Comparison of ENCODE assay signal across 8 cellular contexts in the genomic region with DNA sequence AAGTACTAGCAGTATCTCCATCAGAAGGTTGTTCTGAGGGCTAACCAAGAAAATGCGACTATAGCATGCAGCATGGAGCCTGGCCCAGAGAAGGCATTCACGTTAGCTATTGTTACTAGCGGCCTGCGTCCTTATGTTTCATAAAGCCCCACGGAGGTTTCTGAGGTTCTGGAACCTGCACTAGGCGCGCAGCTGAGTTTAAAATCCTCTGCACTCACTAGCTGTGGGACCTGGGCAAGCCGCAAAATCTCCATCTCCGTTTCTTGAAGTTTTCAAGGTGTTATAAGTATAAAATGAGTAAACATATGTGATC. TPM values are rescaled to one million over a fixed set of nuclear protein-coding genes. Genes with fewer than 3 reads are reported as not detected.
A peak's percentile ranks its signal among the peaks of the same experiment; 100 is the strongest.
DNase-seq lines count a peak whose midpoint lies in the region; ATAC-seq and TF ChIP-seq lines count a peak whose summit lies in the region.

No MANE protein-coding gene starts in this region.

- CTCF ChIA-PET in AG04450 (lab: Charles Lee), result interaction anchor here (0.6 to 1.4 kb wide), 3 partner anchors 36 to 321 kb away, joined by 3 to 6 read pairs (median 5); no protein-coding TSS in a partner anchor

- in situ Hi-C loops in GM23248 (cut with MboI), result no loop called here

- H2AFZ ChIP-seq in GM23248, result peak overlapping the region; percentile 100

- no peaks in the 10 kb centered on the region for H3K36me3 Mint-ChIP-seq in activated naive CD8-positive, alpha-beta T cell
- peaks cover 18% of the 10 kb centered on the region for H3K36me3 Mint-ChIP-seq in stimulated activated memory B cell treated with anti-CD40 and anti-IgM and Interleukin-4, amounts not matched to agents 10 μg/mL and 1 μg/mL and 100 μg/mL, for 72 hours

- no peaks in the 10 kb centered on the region for H4K20me1 ChIP-seq in GM23248 (ENCODE audit: insufficient read depth)

- H3K4me1 Mint-ChIP-seq in activated naive CD8-positive, alpha-beta T cell (ENCODE audit: low read depth), result peaks cover 38% of the 10 kb centered on the region
- H3K4me1 Mint-ChIP-seq in stimulated activated memory B cell treated with anti-CD40 and anti-IgM and Interleukin-4, amounts not matched to agents 10 μg/mL and 1 μg/mL and 100 μg/mL, for 72 hours, result peaks cover 49% of the 10 kb centered on the region

- DNase-seq in AG04450 (ENCODE audit: low read depth, low spot score) (no peak), GM23248 (peak; percentile 54), HuH-7.5 (ENCODE audit: low spot score) (no peak), islet precursor cell (no peak)

- no peak for TF ChIP-seq CTCF in AG04450 (IDR thresholded peaks at IDR 0.05; ENCODE audit: low read depth, low read length)

- ATAC-seq in stimulated activated memory B cell treated with anti-CD40 and anti-IgM and Interleukin-4, amounts not matched to agents 10 μg/mL and 1 μg/mL and 100 μg/mL, for 72 hours, result no peak
- ATAC-seq in HG03196 (IDR thresholded peaks at IDR 0.05; ENCODE audit: unreplicated experiment), result no peak

- peak overlapping the region; percentile 92 for H3K4me3 ChIP-seq in AG04450 (ENCODE audit: low read depth, low read length)
- peak overlapping the region; percentile 80 for H3K4me3 ChIP-seq in GM23248
- peak overlapping the region; percentile 85 for H3K4me3 ChIP-seq in iPS-11a (ENCODE audit: low read depth, low read length)

- no peaks in the 10 kb centered on the region for H3K9me3 Mint-ChIP-seq in activated naive CD8-positive, alpha-beta T cell (ENCODE audit: low read depth)
- H3K9me3 Mint-ChIP-seq in stimulated activated memory B cell treated with anti-CD40 and anti-IgM and Interleukin-4, amounts not matched to agents 10 μg/mL and 1 μg/mL and 100 μg/mL, for 72 hours, result no peaks in the 10 kb centered on the region

- H3K4me2 ChIP-seq in GM23248 (ENCODE audit: unreplicated experiment), result peak overlapping the region; percentile 98

- no peak overlapping the region for H3K27ac ChIP-seq in AG04450 (ENCODE audit: low read depth, low read length)
- H3K27ac ChIP-seq in GM23248, result no peak overlapping the region

- peak overlapping the region; percentile 86 for H3K9ac ChIP-seq in GM23248

- H3K4me3 Mint-ChIP-seq in activated naive CD8-positive, alpha-beta T cell, result peak overlapping the region; percentile 96
- peak overlapping the region; percentile 93 for H3K4me3 Mint-ChIP-seq in stimulated activated memory B cell treated with anti-CD40 and anti-IgM and Interleukin-4, amounts not matched to agents 10 μg/mL and 1 μg/mL and 100 μg/mL, for 72 hours

- H3K36me3 ChIP-seq in GM23248 (ENCODE audit: low read depth), result no peaks in the 10 kb centered on the region

- no peaks in the 10 kb centered on the region for H3K9me2 ChIP-seq in GM23248 (ENCODE audit: insufficient read depth)

- peaks cover 2% of the 10 kb centered on the region for H3K27me3 Mint-ChIP-seq in activated naive CD8-positive, alpha-beta T cell
- no peaks in the 10 kb centered on the region for H3K27me3 Mint-ChIP-seq in stimulated activated memory B cell treated with anti-CD40 and anti-IgM and Interleukin-4, amounts not matched to agents 10 μg/mL and 1 μg/mL and 100 μg/mL, for 72 hours

- peaks cover 32% of the 10 kb centered on the region for H3K79me2 ChIP-seq in GM23248 (ENCODE audit: insufficient read depth)

- H3K27ac Mint-ChIP-seq in activated naive CD8-positive, alpha-beta T cell, result peak overlapping the region; percentile 78
- peak overlapping the region; percentile 99 for H3K27ac Mint-ChIP-seq in stimulated activated memory B cell treated with anti-CD40 and anti-IgM and Interleukin-4, amounts not matched to agents 10 μg/mL and 1 μg/mL and 100 μg/mL, for 72 hours

- 4 to 5% methylated on average over 9 of the region's 9 CpGs for WGBS in GM23248 (ENCODE audit: low coverage in 1 of 2, low lambda C conversion rate in 2 of 2, missing lambda C conversion rate in 2 of 2), 2 experiments

- POLR2A ChIA-PET in AG04450 (lab: Yijun Ruan, JAX), result interaction anchor here (0.9 to 1.8 kb wide), 6 partner anchors 28 to 140 kb away, joined by 3 to 17 read pairs (median 6); a partner anchor contains a TSS

- no peaks in the 10 kb centered on the region; the same call in 1 of the 2 replicates for H3K9me3 ChIP-seq in AG04450 (ENCODE audit: control insufficient read depth, insufficient read depth, low read length)
- H3K9me3 ChIP-seq in GM23248 (ENCODE audit: low read depth), result no peaks in the 10 kb centered on the region

- no peaks in the 10 kb centered on the region for H3K27me3 ChIP-seq in AG04450 (ENCODE audit: control insufficient read depth, insufficient read depth, low read length)
- H3K27me3 ChIP-seq in GM23248 (replicated peaks; ENCODE audit: insufficient read depth), result no peaks in the 10 kb centered on the region

- no peaks in the 10 kb centered on the region for H3F3A ChIP-seq in GM23248 (ENCODE audit: insufficient read depth)

- no peaks in the 10 kb centered on the region for H3K4me1 ChIP-seq in GM23248 (ENCODE audit: insufficient read depth)

RNA-seq across cellular contexts. Expression of a gene that starts 0.7 kb away (rescaled TPM):
- 20.9 and 21.9 TPM in 2 replicates for polyA plus RNA-seq in AG04450 (2011; rRNA removed)
- polyA minus RNA-seq in AG04450 (2011; rRNA and poly(A)+ RNA removed), result 22.1 and 24.3 TPM in 2 replicates
- 20.5 and 23.4 TPM in 2 replicates for total RNA-seq in GM23248 (2014; rRNA removed; shearing (Covaris generic))
- 16.2 and 16.6 TPM in 2 replicates for polyA plus RNA-seq in GM23248 (2016; fragmentation: Nextera tagmentation; extraction: Ambion mirVana)
